ENCODE assay signal across 8 cellular contexts in the genomic region with DNA sequence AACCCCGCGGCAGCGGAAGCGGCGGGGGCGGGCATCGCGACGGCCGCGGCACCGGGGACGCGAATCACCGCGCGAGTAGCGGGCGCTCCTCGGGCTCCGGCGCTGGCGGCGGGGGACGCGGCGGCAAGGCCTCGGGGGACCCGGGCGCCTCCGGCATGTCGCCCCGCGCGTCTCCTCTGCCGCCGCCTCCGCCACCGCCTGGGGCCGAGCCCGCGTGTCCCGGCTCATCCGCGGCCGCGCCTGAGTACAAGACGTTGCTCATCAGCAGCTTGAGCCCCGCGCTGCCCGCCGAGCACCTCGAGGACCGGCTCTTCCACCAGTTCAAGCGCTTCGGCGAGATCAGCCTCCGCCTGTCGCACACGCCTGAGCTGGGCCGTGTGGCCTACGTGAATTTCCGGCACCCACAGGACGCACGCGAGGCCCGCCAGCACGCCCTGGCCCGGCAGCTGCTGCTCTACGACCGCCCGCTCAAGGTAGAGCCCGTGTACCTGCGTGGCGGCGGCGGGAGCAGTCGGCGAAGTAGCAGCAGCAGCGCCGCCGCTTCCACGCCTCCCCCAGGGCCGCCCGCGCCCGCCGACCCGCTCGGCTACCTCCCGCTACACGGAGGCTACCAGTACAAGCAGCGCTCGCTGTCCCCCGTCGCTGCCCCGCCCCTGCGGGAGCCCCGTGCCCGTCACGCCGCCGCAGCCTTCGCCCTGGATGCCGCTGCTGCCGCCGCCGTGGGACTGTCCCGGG. TPM values are rescaled to one million over a fixed set of nuclear protein-coding genes. Genes with fewer than 3 reads are reported as not detected.
DNase-seq lines count a peak whose midpoint lies in the region; ATAC-seq and TF ChIP-seq lines count a peak whose summit lies in the region.

No MANE protein-coding gene starts in this region.

- TF ChIP-seq EP300 in transverse colon (IDR thresholded peaks at IDR 0.05; ENCODE audit: low read depth) = no peak

- H3K27ac Mint-ChIP-seq in activated CD8-positive, alpha-beta T cell treated with anti-CD3 and anti-CD28 coated beads for 36 hours = peak overlapping the region; percentile 91

- no peaks in the 10 kb centered on the region for H3K9me3 Mint-ChIP-seq in activated CD8-positive, alpha-beta T cell treated with anti-CD3 and anti-CD28 coated beads for 36 hours

- WGBS in transverse colon (ENCODE audit: low coverage in 1 of 2), 2 donors = 10% methylated on average over 33 of the region's 109 CpGs; no CpG with 5 or more reads in 1 of the 2 donors

- in situ Hi-C loops in transverse colon (cut with MboI; ENCODE audit: low pct_ligation_motif_present in 1 of 4, low pct_unique_long_range_greater_than_20kb in 1 of 4, low sequenced_read_pairs in 3 of 4) = loop anchor here (25.0 kb wide), 3 partner anchors 271 to 779 kb away; a partner anchor contains a TSS

- H3K4me3 ChIP-seq in epithelial cell of esophagus (ENCODE audit: low read length) (peak overlapping the region; percentile 60), mucosa of stomach (ENCODE audit: low read length) (peak overlapping the region; percentile 25), transverse colon (peak overlapping the region; percentile 72 to 91 (median 87))

- POLR2A ChIA-PET in activated CD8-positive, alpha-beta T cell treated with anti-CD3 and anti-CD28 coated beads for 36 hours (lab: Charles Lee) = interaction anchor here (0.7 to 3.4 kb wide), 8 partner anchors 19 to 1055 kb away, joined by 3 to 13 read pairs (median 3); a partner anchor contains a TSS

- TF ChIP-seq CTCF in activated CD8-positive, alpha-beta T cell treated with anti-CD3 and anti-CD28 coated beads for 36 hours (IDR thresholded peaks at IDR 0.05) = no peak
- TF ChIP-seq CTCF in epithelial cell of esophagus (IDR thresholded peaks at IDR 0.05; ENCODE audit: insufficient read depth, low read depth, low read length, missing control alignments) (no peak), transverse colon (IDR thresholded peaks at IDR 0.05) (no peak)

- peak overlapping the region; percentile 83 for H3K4me3 Mint-ChIP-seq in activated CD8-positive, alpha-beta T cell treated with anti-CD3 and anti-CD28 coated beads for 36 hours

- CTCF ChIA-PET in activated CD8-positive, alpha-beta T cell treated with anti-CD3 and anti-CD28 coated beads for 36 hours (lab: Charles Lee) = interaction anchor here (4.1 kb wide), 1 partner anchor 43 kb away, joined by 23 read pairs; no protein-coding TSS in a partner anchor

- H3K27me3 Mint-ChIP-seq in activated CD8-positive, alpha-beta T cell treated with anti-CD3 and anti-CD28 coated beads for 36 hours = no peaks in the 10 kb centered on the region

- intact Hi-C loops in activated CD8-positive, alpha-beta T cell treated with anti-CD3 and anti-CD28 coated beads for 36 hours (cut with micrococcal nuclease) = no loop called here
- intact Hi-C loops in transverse colon (cut with DNase I; ENCODE audit: low total_unique reads) = loop anchor here (10.0 kb wide), 1 partner anchor 293 kb away; no protein-coding TSS in a partner anchor

- H3K9ac ChIP-seq in mucosa of stomach (ENCODE audit: low read length) = peak overlapping the region; percentile 61

- H3K27me3 ChIP-seq in mucosa of stomach (ENCODE audit: control insufficient read depth, insufficient read depth, low read length) (no peaks in the 10 kb centered on the region), transverse colon (no peaks in the 10 kb centered on the region)

- H3K4me1 ChIP-seq in mucosa of stomach (ENCODE audit: control insufficient read depth, insufficient read depth, low read length) = peaks cover 72% of the 10 kb centered on the region
- H3K4me1 ChIP-seq in transverse colon = peaks cover 22 to 71% (median 60%) of the 10 kb centered on the region in 4 donors

- H3K9me3 ChIP-seq in mucosa of stomach (ENCODE audit: control insufficient read depth, low read length) = no peaks in the 10 kb centered on the region
- H3K9me3 ChIP-seq in transverse colon = no peaks in the 10 kb centered on the region

- peaks cover 63% of the 10 kb centered on the region for H3K36me3 Mint-ChIP-seq in activated CD8-positive, alpha-beta T cell treated with anti-CD3 and anti-CD28 coated beads for 36 hours (ENCODE audit: low read depth)

- ATAC-seq in GM19397 (IDR thresholded peaks at IDR 0.05; ENCODE audit: unreplicated experiment) (peak; percentile 14), HG03565 (IDR thresholded peaks at IDR 0.05; ENCODE audit: unreplicated experiment) (peak; percentile 4)
- peak; percentile 10 for ATAC-seq in activated CD8-positive, alpha-beta T cell treated with anti-CD3 and anti-CD28 coated beads for 36 hours

- no peak for TF ChIP-seq POLR2A in transverse colon (IDR thresholded peaks at IDR 0.05)

- DNase-seq in AG20443 (ENCODE audit: low spot score) = peak; percentile 52
- peak; percentile 52 for DNase-seq in activated CD8-positive, alpha-beta T cell treated with anti-CD3 and anti-CD28 coated beads for 36 hours
- peak; percentile 48 for DNase-seq in epithelial cell of esophagus (ENCODE audit: low read depth)
- DNase-seq in transverse colon = peak; percentile 31
- DNase-seq in NCI-H2196 (lab: John Stamatoyannopoulos, UW; ENCODE audit: unreplicated experiment) = no peak

- peaks cover 34% of the 10 kb centered on the region for H3K36me3 ChIP-seq in mucosa of stomach (ENCODE audit: control insufficient read depth, insufficient read depth, low read length)
- H3K36me3 ChIP-seq in transverse colon = peaks cover 0 to 11% (median 5%) of the 10 kb centered on the region in 4 donors

- peak overlapping the region; percentile 93 to 94 (median 94) for H3K27ac ChIP-seq in transverse colon

- H3K4me1 Mint-ChIP-seq in activated CD8-positive, alpha-beta T cell treated with anti-CD3 and anti-CD28 coated beads for 36 hours (ENCODE audit: low read depth) = peaks cover 68% of the 10 kb centered on the region

RNA-seq across cellular contexts. Expression of a gene that starts 0.6 kb away (rescaled TPM):
- 10 to 100 TPM; 20.8 to 20.9 TPM for total RNA-seq in activated CD8-positive, alpha-beta T cell treated with anti-CD3 and anti-CD28 coated beads for 36 hours
- 10 to 100 TPM; 19.1 to 69.9 (median 28.0) TPM for total RNA-seq in transverse colon

RNA-seq across cellular contexts. Expression of a gene that starts 6.6 kb away (rescaled TPM):
- 100 to 1,000 TPM; 107 to 109 TPM for total RNA-seq in activated CD8-positive, alpha-beta T cell treated with anti-CD3 and anti-CD28 coated beads for 36 hours
- 10 to 100 TPM; 15.7 to 56.2 (median 26.6) TPM for total RNA-seq in transverse colon

Comparison
In these comparisons a context has a peak if more than half of its experiments do, and no peak if none do; other contexts are left out.
1. H3K4me3 ChIP-seq: peak in every context shown above with its lines; median percentile 87 in transverse colon; 60 in epithelial cell of esophagus; 25 in mucosa of stomach.